In genomic region chr10:6165221-6165725, GRCh38 we compare ENCODE assay signal across 1 cellular context.
TF ChIP-seq lines count a peak whose summit lies in the region.

No MANE protein-coding gene starts in this region.

TF ChIP-seq in HepG2, 621 proteins besides CTCF, POLR2A, EP300 and RAD21 (continued from another document):
- TF ChIP-seq GMEB1 (CRISPR knock-in tag; IDR thresholded peaks at IDR 0.05; ENCODE audit: borderline replicate concordance) = no peak
- no peak for TF ChIP-seq KAT2B (IDR thresholded peaks at IDR 0.05; ENCODE audit: borderline replicate concordance, low read depth, low read length)
- TF ChIP-seq HOXA9 (CRISPR knock-in tag; IDR thresholded peaks at IDR 0.05; ENCODE audit: borderline replicate concordance) = no peak
